Comparison of ENCODE assay signal across 24 cellular contexts in genomic region chr1:158689110-158689509, GRCh38. TPM values are rescaled to one million over a fixed set of nuclear protein-coding genes. Genes with fewer than 3 reads are reported as not detected.
"Had no signal": no experiment of that assay in that cellular context is flagged by ENCODE, and none has a peak within 500 bp of the region (broad histone marks: within the 10 kb centered on the region; RNA-seq: fewer than 3 reads in every experiment).

No MANE protein-coding gene starts in this region.

- ATAC-seq: Right ventricle myocardium inferior, SK-N-SH treated with all-trans-retinoic acid at 6 μM for 48 hours had no signal

- DNase-seq: Karpas-422, KG1, MG63, NCI-H1092, NCI-H1105 treated with DMSO at 0.1 percent for 48 hours, NCI-H1417 treated with DMSO at 0.1 percent for 48 hours, NCI-H146, NCI-H1694 treated with DMSO at 0.1 percent for 48 hours, NCI-H1930, NCI-H2081, NCI-H2107, NCI-H2227 treated with DMSO at 0.1 percent for 48 hours, NCI-H524, NCI-H526 treated with DMSO at 0.1 percent for 48 hours, NCI-H748 treated with DMSO at 0.1 percent for 48 hours, PC-9, Peyer's patch, SHP77 treated with DMSO at 0.1 percent for 48 hours, SJCRH30 had no signal

RNA-seq across cellular contexts. Expression of gene SPTA1, which starts 2.6 kb away (rescaled TPM):
- total RNA-seq: PC-9, Peyer's patch, RPMI7951, SJCRH30 had no signal

RNA-seq across cellular contexts. Expression of gene OR6K2, which starts 11.3 kb away (rescaled TPM):
- total RNA-seq: NCI-H460, OCI-LY7, PC-9, Peyer's patch, Right ventricle myocardium inferior, RPMI7951, SJCRH30 had no signal

RNA-seq across cellular contexts. Expression of gene OR6K3, which starts 31.4 kb away (rescaled TPM):
- total RNA-seq: NCI-H460, OCI-LY7, PC-9, Peyer's patch, Right ventricle myocardium inferior, RPMI7951, SJCRH30 had no signal
